ENCODE assay signal across 24 cellular contexts in genomic region chr17:52157161-52157560, GRCh38. TPM values are rescaled to one million over a fixed set of nuclear protein-coding genes. Genes with fewer than 3 reads are reported as not detected.
DNase-seq lines count a peak whose midpoint lies in the region; ATAC-seq and TF ChIP-seq lines count a peak whose summit lies in the region.
"Had no signal": no experiment of that assay in that cellular context is flagged by ENCODE, and none has a peak within 500 bp of the region (broad histone marks: within the 10 kb centered on the region; RNA-seq: fewer than 3 reads in every experiment).

No MANE protein-coding gene starts in this region.

- H3K4me1 Mint-ChIP-seq in endothelial cell (ENCODE audit: unreplicated experiment): peaks cover 15% of the 10 kb centered on the region
- peaks cover 21% of the 10 kb centered on the region for H3K4me1 Mint-ChIP-seq in neural progenitor cell
- H3K4me1 Mint-ChIP-seq in HFFc6 (ENCODE audit: low read depth): no peaks in the 10 kb centered on the region
- H3K4me1 Mint-ChIP-seq in stimulated activated naive B cell treated with anti-CD40 and anti-IgM and Interleukin-4, amounts not matched to agents 10 μg/mL and 1 μg/mL and 100 μg/mL, for 72 hours: no peaks in the 10 kb centered on the region
- H3K4me1 Mint-ChIP-seq: naive B cell; stimulated activated memory B cell treated with anti-CD40 and anti-IgM and Interleukin-4, amounts not matched to agents 10 μg/mL and 1 μg/mL and 100 μg/mL, for 72 hours had no signal

- H3K4me3 ChIP-seq in neural progenitor cell: peak overlapping the region; percentile 72

- H3K9me3 ChIP-seq in neural progenitor cell (ENCODE audit: low read depth): no peaks in the 10 kb centered on the region

- H3K79me2 ChIP-seq in neural progenitor cell (ENCODE audit: low read depth): no peaks in the 10 kb centered on the region

- peaks cover 19% of the 10 kb centered on the region for H4K20me1 ChIP-seq in neural progenitor cell (ENCODE audit: low read depth)

- no peaks in the 10 kb centered on the region for H3K36me3 ChIP-seq in neural progenitor cell

- peak; percentile 18 for DNase-seq in GM10266 (ENCODE audit: extremely low spot score)
- DNase-seq in NCI-H446 (lab: John Stamatoyannopoulos, UW): peak; percentile 62 to 84
- no peak for DNase-seq in endothelial cell (ENCODE audit: low spot score)
- no peak for DNase-seq in neural progenitor cell (ENCODE audit: low spot score)
- no peak for DNase-seq in HFFc6
- DNase-seq in stimulated activated naive B cell treated with anti-CD40 and anti-IgM and Interleukin-4, amounts not matched to agents 10 μg/mL and 1 μg/mL and 100 μg/mL, for 72 hours: no peak
- DNase-seq: activated CD4-positive, alpha-beta T cell treated with anti-CD3 and anti-CD28 coated beads, Interleukin-2, amount 50 U/mL, for 48 hours; activated naive CD4-positive, alpha-beta T cell; activated T-cell treated with anti-CD3 and anti-CD28 coated beads for 4 hours; CD4-positive, alpha-beta memory T cell; DMS79; erythroblast; foreskin melanocyte; left cardiac atrium; mesenchymal stem cell; naive B cell; NCI-H1105 treated with DMSO at 0.1 percent for 48 hours; NCI-H2171 had no signal

- H3K4me3 Mint-ChIP-seq in endothelial cell (ENCODE audit: unreplicated experiment): peak overlapping the region; percentile 76
- peak overlapping the region; percentile 85 for H3K4me3 Mint-ChIP-seq in neural progenitor cell
- H3K4me3 Mint-ChIP-seq in HFFc6: no peak overlapping the region
- H3K4me3 Mint-ChIP-seq in stimulated activated naive B cell treated with anti-CD40 and anti-IgM and Interleukin-4, amounts not matched to agents 10 μg/mL and 1 μg/mL and 100 μg/mL, for 72 hours: no peak overlapping the region
- H3K4me3 Mint-ChIP-seq: stimulated activated memory B cell treated with anti-CD40 and anti-IgM and Interleukin-4, amounts not matched to agents 10 μg/mL and 1 μg/mL and 100 μg/mL, for 72 hours; T-helper 1 cell treated with Interleukin-12 subunit alpha and Interleukin-12 subunit beta and Interleukin-4 antibody, amounts not matched to agents 30 μg/mL and 1 μg/mL, for 36 hours had no signal

- no peak overlapping the region for H3K27ac Mint-ChIP-seq in endothelial cell (ENCODE audit: unreplicated experiment)
- no peak overlapping the region for H3K27ac Mint-ChIP-seq in neural progenitor cell
- no peak overlapping the region for H3K27ac Mint-ChIP-seq in HFFc6
- no peak overlapping the region for H3K27ac Mint-ChIP-seq in stimulated activated naive B cell treated with anti-CD40 and anti-IgM and Interleukin-4, amounts not matched to agents 10 μg/mL and 1 μg/mL and 100 μg/mL, for 72 hours
- H3K27ac Mint-ChIP-seq: CD4-positive, alpha-beta memory T cell; naive B cell; stimulated activated memory B cell treated with anti-CD40 and anti-IgM and Interleukin-4, amounts not matched to agents 10 μg/mL and 1 μg/mL and 100 μg/mL, for 72 hours; T-helper 1 cell treated with Interleukin-12 subunit alpha and Interleukin-12 subunit beta and Interleukin-4 antibody, amounts not matched to agents 30 μg/mL and 1 μg/mL, for 36 hours had no signal

- H2AFZ ChIP-seq in neural progenitor cell (replicated peaks): no peak overlapping the region

- H3K27ac ChIP-seq in neural progenitor cell: no peak overlapping the region

- H3K27me3 ChIP-seq in neural progenitor cell: peaks cover 96% of the 10 kb centered on the region

- ATAC-seq in stimulated activated naive B cell treated with anti-CD40 and anti-IgM and Interleukin-4, amounts not matched to agents 10 μg/mL and 1 μg/mL and 100 μg/mL, for 72 hours (replicated peaks): no peak
- no peak for ATAC-seq in HG03039 (IDR thresholded peaks at IDR 0.05; ENCODE audit: unreplicated experiment)
- ATAC-seq: HCT116; left cardiac atrium; stimulated activated memory B cell treated with anti-CD40 and anti-IgM and Interleukin-4, amounts not matched to agents 10 μg/mL and 1 μg/mL and 100 μg/mL, for 72 hours had no signal

- peaks cover 7% of the 10 kb centered on the region for H3K4me1 ChIP-seq in neural progenitor cell

- H3K27me3 Mint-ChIP-seq in endothelial cell (ENCODE audit: unreplicated experiment): peaks cover 26% of the 10 kb centered on the region
- H3K27me3 Mint-ChIP-seq in neural progenitor cell (ENCODE audit: insufficient read depth, low read depth): peaks cover 55% of the 10 kb centered on the region
- H3K27me3 Mint-ChIP-seq in HFFc6 (ENCODE audit: insufficient read depth): no peaks in the 10 kb centered on the region
- peaks cover 41 to 60% of the 10 kb centered on the region in 2 donors for H3K27me3 Mint-ChIP-seq in stimulated activated naive B cell treated with anti-CD40 and anti-IgM and Interleukin-4, amounts not matched to agents 10 μg/mL and 1 μg/mL and 100 μg/mL, for 72 hours

- H3K9me3 Mint-ChIP-seq in endothelial cell (ENCODE audit: unreplicated experiment): no peaks in the 10 kb centered on the region
- H3K9me3 Mint-ChIP-seq in neural progenitor cell: no peaks in the 10 kb centered on the region
- H3K9me3 Mint-ChIP-seq in HFFc6: peaks cover 37% of the 10 kb centered on the region
- peaks cover 4 to 5% of the 10 kb centered on the region in 2 donors for H3K9me3 Mint-ChIP-seq in stimulated activated naive B cell treated with anti-CD40 and anti-IgM and Interleukin-4, amounts not matched to agents 10 μg/mL and 1 μg/mL and 100 μg/mL, for 72 hours

- H3K36me3 Mint-ChIP-seq in endothelial cell (ENCODE audit: low read depth, unreplicated experiment) (no peaks in the 10 kb centered on the region), neural progenitor cell (no peaks in the 10 kb centered on the region), HFFc6 (ENCODE audit: low read depth) (0 out of 2 replicates have a peak, but pooled peaks cover 6% of the 10 kb centered on the region)
- H3K36me3 Mint-ChIP-seq in stimulated activated naive B cell treated with anti-CD40 and anti-IgM and Interleukin-4, amounts not matched to agents 10 μg/mL and 1 μg/mL and 100 μg/mL, for 72 hours: peaks cover 5 to 9% of the 10 kb centered on the region in 2 donors
- H3K36me3 Mint-ChIP-seq: CD4-positive, alpha-beta memory T cell; stimulated activated memory B cell treated with anti-CD40 and anti-IgM and Interleukin-4, amounts not matched to agents 10 μg/mL and 1 μg/mL and 100 μg/mL, for 72 hours had no signal

- TF ChIP-seq CTCF in GM10266 (IDR thresholded peaks at IDR 0.05; ENCODE audit: control insufficient read depth, insufficient read depth, low read depth, missing control alignments): no peak
- no peak for TF ChIP-seq CTCF in endothelial cell (IDR thresholded peaks at IDR 0.05; ENCODE audit: unreplicated experiment)
- TF ChIP-seq CTCF in neural progenitor cell (IDR thresholded peaks at IDR 0.05): no peak
- no peak for TF ChIP-seq CTCF in HFFc6 (IDR thresholded peaks at IDR 0.05)

- peak overlapping the region; percentile 99 for H3K4me2 ChIP-seq in neural progenitor cell

- peaks cover 4% of the 10 kb centered on the region for H3F3A ChIP-seq in neural progenitor cell (ENCODE audit: low read depth)

- no peak overlapping the region for H3K9ac ChIP-seq in neural progenitor cell

RNA-seq across cellular contexts. Expression of gene CA10, which starts 1.4 kb away (rescaled TPM):
- total RNA-seq in endothelial cell (ENCODE audit: unreplicated experiment) (not detected), neural progenitor cell (ENCODE audit: low replicate concordance) (0.22 and 0.65 TPM in 2 replicates)
- not detected for total RNA-seq in HFFc6 (2021; fragmentation: NEBNext Ultra II Directional; extraction: Animal tissue kit (Norgen Biotek cat#: 25700))
- total RNA-seq: cardiac septum; CD4-positive, alpha-beta memory T cell; dermis microvascular lymphatic vessel endothelial cell; left cardiac atrium had no signal

Comparison
In these comparisons a context has a peak if more than half of its experiments do, and no peak if none do; other contexts are left out.
1. DNase-seq: peak in GM10266 (single experiment) and NCI-H446 (2 of 2); none in endothelial cell (single experiment), neural progenitor cell (single experiment), HFFc6 (single experiment) and stimulated activated naive B cell treated with anti-CD40 and anti-IgM and Interleukin-4, amounts not matched to agents 10 μg/mL and 1 μg/mL and 100 μg/mL, for 72 hours (single experiment).
2. H3K4me3 Mint-ChIP-seq: peak in endothelial cell (single experiment) and neural progenitor cell (single experiment); none in HFFc6 (single experiment) and stimulated activated naive B cell treated with anti-CD40 and anti-IgM and Interleukin-4, amounts not matched to agents 10 μg/mL and 1 μg/mL and 100 μg/mL, for 72 hours (0 of 2).